Comparison of ENCODE assay signal across 8 cellular contexts in genomic region chr6:6004147-6004995, GRCh38. TPM values are rescaled to one million over a fixed set of nuclear protein-coding genes. Genes with fewer than 3 reads are reported as not detected.
DNase-seq lines count a peak whose midpoint lies in the region; ATAC-seq and TF ChIP-seq lines count a peak whose summit lies in the region.

No MANE protein-coding gene starts in this region.

- DNase-seq in central memory CD8-positive, alpha-beta T cell (ENCODE audit: low spot score in 2 of 2): no peak
- no peak for DNase-seq in natural killer cell
- no peak for DNase-seq in UCSD-AML1 (lab: John Stamatoyannopoulos, UW; ENCODE audit: unreplicated experiment)
- no peak for DNase-seq in COLO829 (ENCODE audit: low spot score)

- peak overlapping the region; percentile 68 to 94 (median 83) for H3K4me2 ChIP-seq in BLaER1 treated with 17β-estradiol and CSF1 and Interleukin-3, amounts not matched to agents 10 nM and 100 nM

- peak overlapping the region; percentile 48 to 64 (median 54) for H3K4me3 ChIP-seq in BLaER1 treated with 17β-estradiol and CSF1 and Interleukin-3, amounts not matched to agents 10 nM and 100 nM
- H3K4me3 ChIP-seq in HEK293 (ENCODE audit: low read depth, low read length): peak overlapping the region; percentile 68

- POLR2A ChIA-PET in HEK293 (lab: Yijun Ruan, JAX): interaction anchor here (1.2 kb wide), 1 partner anchor 9 kb away, joined by 3 read pairs; no protein-coding TSS in a partner anchor

- CTCF ChIA-PET in HEK293 (lab: Yijun Ruan, JAX): interaction anchor here (0.7 to 1.2 kb wide), 2 partner anchors 10 to 36 kb away, joined by 3 read pairs; no protein-coding TSS in a partner anchor

- H3K27me3 Mint-ChIP-seq in central memory CD8-positive, alpha-beta T cell: peaks cover 96% of the 10 kb centered on the region
- peaks cover 78 to 84% of the 10 kb centered on the region in 2 donors for H3K27me3 Mint-ChIP-seq in natural killer cell (ENCODE audit: low read depth in 2 of 2)

- peaks cover 6 to 34% (median 15%) of the 10 kb centered on the region in 11 experiments; a peak in 20 of 22 replicates for H3K9me3 ChIP-seq in BLaER1 treated with 17β-estradiol and CSF1 and Interleukin-3, amounts not matched to agents 10 nM and 100 nM (replicated peaks in 1 of 11)
- no peaks in the 10 kb centered on the region for H3K9me3 ChIP-seq in HEK293 (ENCODE audit: control insufficient read depth, insufficient read depth, low read depth, low read length)

- no peak for TF ChIP-seq CTCF in HEK293 (tag by site-specific recombination; IDR thresholded peaks at IDR 0.05)
- TF ChIP-seq CTCF in natural killer cell (IDR thresholded peaks at IDR 0.05): no peak

- H3K9ac ChIP-seq in BLaER1 treated with 17β-estradiol and CSF1 and Interleukin-3, amounts not matched to agents 10 nM and 100 nM: peak overlapping the region in 4 of 11 experiments; percentile 33 to 67 (median 54); a peak in 6 of 22 replicates

- H3K27ac ChIP-seq in BLaER1 treated with 17β-estradiol and CSF1 and Interleukin-3, amounts not matched to agents 10 nM and 100 nM: no peak overlapping the region
- peak overlapping the region; percentile 90 for H3K27ac ChIP-seq in HEK293 (ENCODE audit: extremely low read depth, low read depth, low read length)

- H3K9me3 Mint-ChIP-seq in central memory CD8-positive, alpha-beta T cell: peaks cover 22% of the 10 kb centered on the region
- no peaks in the 10 kb centered on the region for H3K9me3 Mint-ChIP-seq in natural killer cell

- peaks cover 62% of the 10 kb centered on the region for H3K36me3 Mint-ChIP-seq in central memory CD8-positive, alpha-beta T cell (ENCODE audit: insufficient read depth)
- peaks cover 12% of the 10 kb centered on the region for H3K36me3 Mint-ChIP-seq in natural killer cell

- intact Hi-C loops in natural killer cell (cut with micrococcal nuclease): loop anchor here (10.0 kb wide), 1 partner anchor 490 kb away; no protein-coding TSS in a partner anchor

- TF ChIP-seq POLR2A in GM18505 (IDR thresholded peaks at IDR 0.05; ENCODE audit: borderline replicate concordance, extremely low read depth, insufficient read depth, insufficient read length): no peak

- H3K4me3 Mint-ChIP-seq in central memory CD8-positive, alpha-beta T cell: peak overlapping the region; percentile 69
- peak overlapping the region; percentile 73 for H3K4me3 Mint-ChIP-seq in natural killer cell

- peaks cover 30 to 47% (median 40%) of the 10 kb centered on the region in 10 experiments for H3K4me1 ChIP-seq in BLaER1 treated with 17β-estradiol and CSF1 and Interleukin-3, amounts not matched to agents 10 nM and 100 nM
- peaks cover 6% of the 10 kb centered on the region for H3K4me1 ChIP-seq in HEK293 (ENCODE audit: control insufficient read depth, insufficient read depth, low read length)

- H3K27me3 ChIP-seq in BLaER1 treated with 17β-estradiol and CSF1 and Interleukin-3, amounts not matched to agents 10 nM and 100 nM: peaks cover 91 to 100% (median 100%) of the 10 kb centered on the region in 11 experiments

- peak overlapping the region; percentile 91 for H3K27ac Mint-ChIP-seq in central memory CD8-positive, alpha-beta T cell (ENCODE audit: low read depth)
- peak overlapping the region; percentile 75 to 90 for H3K27ac Mint-ChIP-seq in natural killer cell

- no peak for ATAC-seq in central memory CD8-positive, alpha-beta T cell (replicated peaks; ENCODE audit: extremely low read depth, poor library complexity, severe bottlenecking)
- ATAC-seq in natural killer cell: no peak
- no peak for ATAC-seq in GM21360 (IDR thresholded peaks at IDR 0.05; ENCODE audit: unreplicated experiment)
- ATAC-seq in GM18505 (IDR thresholded peaks at IDR 0.05; ENCODE audit: unreplicated experiment): no peak

- H3K4me1 Mint-ChIP-seq in central memory CD8-positive, alpha-beta T cell: peaks cover 64% of the 10 kb centered on the region
- H3K4me1 Mint-ChIP-seq in natural killer cell: peaks cover 73 to 85% of the 10 kb centered on the region in 2 donors

- no peaks in the 10 kb centered on the region for H3K36me3 ChIP-seq in BLaER1 treated with 17β-estradiol and CSF1 and Interleukin-3, amounts not matched to agents 10 nM and 100 nM
- peaks cover 7 to 16% of the 10 kb centered on the region in 2 experiments for H3K36me3 ChIP-seq in HEK293 (ENCODE audit: control insufficient read depth in 2 of 2, insufficient read depth in 1 of 2, low read length in 2 of 2)

- peaks cover 0 to 91% (median 85%) of the 10 kb centered on the region in 11 experiments; a peak in 18 of 22 replicates for H4K20me1 ChIP-seq in BLaER1 treated with 17β-estradiol and CSF1 and Interleukin-3, amounts not matched to agents 10 nM and 100 nM

TF ChIP-seq in HEK293, 187 proteins besides CTCF, POLR2A, EP300 and RAD21 (continues in another document):
- peak; percentile 26; the same call in 1 of the 2 replicates for TF ChIP-seq ZXDB (tag by site-specific recombination; IDR thresholded peaks at IDR 0.05)
- TF ChIP-seq ZNF121 (tag by site-specific recombination; IDR thresholded peaks at IDR 0.05): 0 out of 2 replicates have a peak, but pooled peaks have one; percentile 40
- peak; percentile 87 for TF ChIP-seq ZNF335 (tag by site-specific recombination; conservative IDR thresholded peaks at IDR 0.05)
- TF ChIP-seq, protein P1, sequence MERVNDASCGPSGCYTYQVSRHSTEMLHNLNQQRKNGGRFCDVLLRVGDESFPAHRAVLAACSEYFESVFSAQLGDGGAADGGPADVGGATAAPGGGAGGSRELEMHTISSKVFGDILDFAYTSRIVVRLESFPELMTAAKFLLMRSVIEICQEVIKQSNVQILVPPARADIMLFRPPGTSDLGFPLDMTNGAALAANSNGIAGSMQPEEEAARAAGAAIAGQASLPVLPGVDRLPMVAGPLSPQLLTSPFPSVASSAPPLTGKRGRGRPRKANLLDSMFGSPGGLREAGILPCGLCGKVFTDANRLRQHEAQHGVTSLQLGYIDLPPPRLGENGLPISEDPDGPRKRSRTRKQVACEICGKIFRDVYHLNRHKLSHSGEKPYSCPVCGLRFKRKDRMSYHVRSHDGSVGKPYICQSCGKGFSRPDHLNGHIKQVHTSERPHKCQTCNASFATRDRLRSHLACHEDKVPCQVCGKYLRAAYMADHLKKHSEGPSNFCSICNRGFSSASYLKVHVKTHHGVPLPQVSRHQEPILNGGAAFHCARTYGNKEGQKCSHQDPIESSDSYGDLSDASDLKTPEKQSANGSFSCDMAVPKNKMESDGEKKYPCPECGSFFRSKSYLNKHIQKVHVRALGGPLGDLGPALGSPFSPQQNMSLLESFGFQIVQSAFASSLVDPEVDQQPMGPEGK (tag by site-specific recombination; IDR thresholded peaks at IDR 0.05): peak; percentile 51; the same call in 1 of the 2 replicates
- TF ChIP-seq SP7 (tag by site-specific recombination; IDR thresholded peaks at IDR 0.05): peak; percentile 19; the same call in 1 of the 2 replicates
- 0 out of 2 replicates have a peak, but pooled peaks have one; percentile 13 for TF ChIP-seq WT1 (tag by site-specific recombination; IDR thresholded peaks at IDR 0.05)
- TF ChIP-seq ZNF202 (tag by site-specific recombination; IDR thresholded peaks at IDR 0.05; ENCODE audit: borderline replicate concordance): no peak
- no peak for TF ChIP-seq ZBTB1 (tag by site-specific recombination; IDR thresholded peaks at IDR 0.05)
- TF ChIP-seq ZNF843 (tag by site-specific recombination; IDR thresholded peaks at IDR 0.05): no peak
- TF ChIP-seq ZSCAN30 (tag by site-specific recombination; IDR thresholded peaks at IDR 0.05): peak; percentile 54; the same call in 1 of the 2 replicates
- TF ChIP-seq, protein P2, sequence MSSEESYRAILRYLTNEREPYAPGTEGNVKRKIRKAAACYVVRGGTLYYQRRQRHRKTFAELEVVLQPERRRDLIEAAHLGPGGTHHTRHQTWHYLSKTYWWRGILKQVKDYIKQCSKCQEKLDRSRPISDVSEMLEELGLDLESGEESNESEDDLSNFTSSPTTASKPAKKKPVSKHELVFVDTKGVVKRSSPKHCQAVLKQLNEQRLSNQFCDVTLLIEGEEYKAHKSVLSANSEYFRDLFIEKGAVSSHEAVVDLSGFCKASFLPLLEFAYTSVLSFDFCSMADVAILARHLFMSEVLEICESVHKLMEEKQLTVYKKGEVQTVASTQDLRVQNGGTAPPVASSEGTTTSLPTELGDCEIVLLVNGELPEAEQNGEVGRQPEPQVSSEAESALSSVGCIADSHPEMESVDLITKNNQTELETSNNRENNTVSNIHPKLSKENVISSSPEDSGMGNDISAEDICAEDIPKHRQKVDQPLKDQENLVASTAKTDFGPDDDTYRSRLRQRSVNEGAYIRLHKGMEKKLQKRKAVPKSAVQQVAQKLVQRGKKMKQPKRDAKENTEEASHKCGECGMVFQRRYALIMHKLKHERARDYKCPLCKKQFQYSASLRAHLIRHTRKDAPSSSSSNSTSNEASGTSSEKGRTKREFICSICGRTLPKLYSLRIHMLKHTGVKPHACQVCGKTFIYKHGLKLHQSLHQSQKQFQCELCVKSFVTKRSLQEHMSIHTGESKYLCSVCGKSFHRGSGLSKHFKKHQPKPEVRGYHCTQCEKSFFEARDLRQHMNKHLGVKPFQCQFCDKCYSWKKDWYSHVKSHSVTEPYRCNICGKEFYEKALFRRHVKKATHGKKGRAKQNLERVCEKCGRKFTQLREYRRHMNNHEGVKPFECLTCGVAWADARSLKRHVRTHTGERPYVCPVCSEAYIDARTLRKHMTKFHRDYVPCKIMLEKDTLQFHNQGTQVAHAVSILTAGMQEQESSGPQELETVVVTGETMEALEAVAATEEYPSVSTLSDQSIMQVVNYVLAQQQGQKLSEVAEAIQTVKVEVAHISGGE (tag by site-specific recombination; conservative IDR thresholded peaks at IDR 0.05; ENCODE audit: low read depth): peak; percentile 98
- no peak for TF ChIP-seq KLF9 (tag by site-specific recombination; IDR thresholded peaks at IDR 0.05; ENCODE audit: low read depth)
- TF ChIP-seq ZNF548 (tag by site-specific recombination; IDR thresholded peaks at IDR 0.05): no peak

RNA-seq across cellular contexts. Expression of gene NRN1, which starts 2.4 kb away (rescaled TPM):
- not detected for total RNA-seq in natural killer cell
